10 cellular contexts compared by ENCODE assay signal in the genomic region with DNA sequence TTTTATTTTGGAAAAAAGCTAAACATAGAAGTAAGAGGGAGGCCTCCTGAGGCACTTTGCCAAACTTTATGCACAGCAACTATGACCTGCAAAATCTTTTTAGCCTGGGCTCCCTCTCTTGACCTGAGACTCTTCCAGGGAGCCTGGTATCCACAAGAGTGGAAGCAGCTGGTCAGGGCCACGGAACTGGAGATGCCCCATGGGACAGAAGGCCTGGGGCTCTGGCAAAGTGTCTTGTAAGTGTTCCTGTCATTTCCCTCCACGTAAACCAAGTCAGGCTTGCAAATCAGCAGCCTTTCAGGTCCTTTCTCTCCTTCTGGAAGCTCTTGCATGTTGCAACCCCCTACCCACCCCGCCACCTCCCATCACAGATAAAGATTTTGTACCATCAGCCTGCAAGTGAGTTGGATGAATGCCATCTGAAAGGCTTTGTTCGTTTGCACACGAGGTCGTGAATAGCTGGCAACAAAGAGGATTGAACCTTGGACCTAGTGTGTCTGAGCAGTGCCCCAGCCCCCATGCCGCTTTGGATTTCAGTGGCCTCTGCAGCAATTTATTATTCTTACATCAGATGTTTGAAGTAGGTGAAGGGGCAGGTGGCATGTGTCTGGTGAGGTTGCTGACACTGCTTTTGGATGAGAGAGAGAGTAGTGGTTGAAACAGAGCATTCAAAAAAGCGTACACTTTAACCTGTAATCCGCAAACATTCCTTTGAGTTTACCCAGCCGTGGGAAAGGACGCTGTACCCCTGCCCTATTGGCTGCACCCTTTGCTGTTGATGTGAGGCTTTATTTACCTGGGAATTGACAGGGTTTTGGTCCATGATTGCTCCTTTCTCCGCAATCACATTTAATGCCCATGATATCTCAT.
A peak's percentile ranks its signal among the peaks of the same experiment; 100 is the strongest.
DNase-seq lines count a peak whose midpoint lies in the region; ATAC-seq and TF ChIP-seq lines count a peak whose summit lies in the region.
"Had no signal": no experiment of that assay in that cellular context is flagged by ENCODE, and none has a peak within 500 bp of the region (broad histone marks: within the 10 kb centered on the region; RNA-seq: fewer than 3 reads in every experiment).

No MANE protein-coding gene starts in this region.

- H3K4me3 ChIP-seq in epithelial cell of proximal tubule (ENCODE audit: low read depth, low read length) (no peak overlapping the region), gastrocnemius medialis (no peak overlapping the region), upper lobe of right lung (no peak overlapping the region)

- H3K23ac ChIP-seq in H9 (ENCODE audit: insufficient read length, low read depth, low read length), result no peak overlapping the region

- no peak overlapping the region for H4K5ac ChIP-seq in H9 (ENCODE audit: insufficient read length, low read depth, low read length)

- no peak overlapping the region for H3K14ac ChIP-seq in H9 (ENCODE audit: insufficient read depth, low read length)

- no peak overlapping the region for H3K18ac ChIP-seq in H9 (ENCODE audit: insufficient read length, low read depth, low read length)

- H3K9me3 ChIP-seq in H9 (ENCODE audit: control insufficient read depth, low read depth, low read length), result no peaks in the 10 kb centered on the region
- H3K9me3 ChIP-seq in gastrocnemius medialis, result no peaks in the 10 kb centered on the region
- no peaks in the 10 kb centered on the region for H3K9me3 ChIP-seq in upper lobe of right lung

- no peaks in the 10 kb centered on the region; the same call in 1 of the 2 replicates for H3K79me2 ChIP-seq in H9 (ENCODE audit: insufficient read depth, low read length)

- H2BK20ac ChIP-seq in H9 (ENCODE audit: low read depth, low read length, poor library complexity, severe bottlenecking), result no peak overlapping the region

- no peak overlapping the region for H3K4me3 Mint-ChIP-seq in H9

- H3K4me1 ChIP-seq in H9 (ENCODE audit: insufficient read depth, low read length) (no peaks in the 10 kb centered on the region), gastrocnemius medialis (peaks cover 87 to 100% of the 10 kb centered on the region in 2 donors), upper lobe of right lung (peaks cover 22% of the 10 kb centered on the region)

- H3T11ph ChIP-seq in H9 (ENCODE audit: low read length), result no peak overlapping the region

- ATAC-seq in gastrocnemius medialis (peak; percentile 52 to 73), upper lobe of right lung (no peak), HG03354 (IDR thresholded peaks at IDR 0.05; ENCODE audit: poor library complexity, severe bottlenecking, unreplicated experiment) (no peak)

- in situ Hi-C loops in gastrocnemius medialis (cut with MboI; ENCODE audit: low sequenced_read_pairs in 4 of 4), result no loop called here

- H3K27me3 Mint-ChIP-seq in H9 (ENCODE audit: low read depth), result no peaks in the 10 kb centered on the region

- no peaks in the 10 kb centered on the region for H3K23me2 ChIP-seq in H9 (ENCODE audit: insufficient read length, low read depth, low read length, poor library complexity, severe bottlenecking)

- H3K4me2 ChIP-seq in H9 (ENCODE audit: insufficient read depth, insufficient read length, low read length), result no peak overlapping the region

- no peak overlapping the region for H3K27ac Mint-ChIP-seq in H9

- no peak overlapping the region for H3K56ac ChIP-seq in H9 (ENCODE audit: insufficient read length, low read depth, low read length)

- no peak overlapping the region for H2BK5ac ChIP-seq in H9 (ENCODE audit: insufficient read length, low read length)

- no peak overlapping the region for H3K9ac ChIP-seq in H9 (ENCODE audit: extremely low read depth, insufficient read length, low read length)

- no CpG with 5 or more reads among the region's 12 CpGs for WGBS in H9 (ENCODE audit: extremely low coverage, insufficient read length, low lambda C conversion rate)

- TF ChIP-seq POLR2A in gastrocnemius medialis (IDR thresholded peaks at IDR 0.05), result no peak

- no peak overlapping the region for H2BK120ac ChIP-seq in H9 (ENCODE audit: low read depth, low read length, poor library complexity, severe bottlenecking)

- peak; percentile 17 for DNase-seq in H9
- DNase-seq in NCI-H345 (lab: John Stamatoyannopoulos, UW), result peak; percentile 94
- DNase-seq in epithelial cell of proximal tubule (ENCODE audit: low read depth), result peak; percentile 90
- DNase-seq in gastrocnemius medialis, result peak; percentile 50 to 86
- no peak for DNase-seq in posterior vena cava (ENCODE audit: low spot score)
- no peak for DNase-seq in upper lobe of right lung
- DNase-seq in caudate nucleus (lab: John Stamatoyannopoulos, UW), result no peak
- DNase-seq: cerebellar nuclear complex had no signal

- no peaks in the 10 kb centered on the region for H3K9me3 Mint-ChIP-seq in H9

- H3K27ac ChIP-seq in H9 (ENCODE audit: insufficient read length, low read depth, low read length) (no peak overlapping the region), gastrocnemius medialis (peak overlapping the region; percentile 81 to 91 (median 82)), upper lobe of right lung (no peak overlapping the region), caudate nucleus (ENCODE audit: low read depth, low read length) (no peak overlapping the region)
- H3K27ac ChIP-seq: RWPE1 had no signal

- H2BK15ac ChIP-seq in H9 (ENCODE audit: low read depth, low read length), result no peak overlapping the region

- no peak overlapping the region for H2AFZ ChIP-seq in H9 (ENCODE audit: low read length)

- H3K79me1 ChIP-seq in H9 (ENCODE audit: insufficient read depth, low read depth, low read length, poor library complexity, severe bottlenecking), result peaks cover 4% of the 10 kb centered on the region

- H2AK5ac ChIP-seq in H9 (ENCODE audit: insufficient read length, low read length), result no peak overlapping the region

- intact Hi-C loops in gastrocnemius medialis (cut with DNase I; ENCODE audit: low total_unique reads), result loop anchor here (2.0 to 5.0 kb wide), 2 partner anchors 59 to 86 kb away; no protein-coding TSS in a partner anchor
- intact Hi-C loops in posterior vena cava (cut with DNase I), result no loop called here
- intact Hi-C loops in upper lobe of right lung (cut with DNase I), result no loop called here

- no peak overlapping the region for H3K4ac ChIP-seq in H9 (ENCODE audit: low read depth, low read length)

- peaks cover 0 to 6% (median 5%) of the 10 kb centered on the region in 3 experiments; a peak in 3 of 7 replicates for H3K36me3 Mint-ChIP-seq in H9 (ENCODE audit: insufficient read depth in 1 of 3, low read depth in 3 of 3)

- H2BK12ac ChIP-seq in H9 (ENCODE audit: insufficient read length, low read depth, low read length), result no peak overlapping the region

- H4K8ac ChIP-seq in H9 (replicated peaks; ENCODE audit: insufficient read length, low read depth, low read length), result no peak overlapping the region

- peaks cover 33 to 34% of the 10 kb centered on the region in 2 experiments for H3K4me1 Mint-ChIP-seq in H9

- no peak for TF ChIP-seq CTCF in H9 (conservative IDR thresholded peaks at IDR 0.05)
- TF ChIP-seq CTCF in epithelial cell of proximal tubule (conservative IDR thresholded peaks at IDR 0.05; ENCODE audit: low read depth, low read length), result no peak
- TF ChIP-seq CTCF in gastrocnemius medialis (IDR thresholded peaks at IDR 0.05 in 4 of 5, conservative IDR thresholded peaks at IDR 0.05 in 1 of 5), result no peak
- TF ChIP-seq CTCF in upper lobe of right lung (IDR thresholded peaks at IDR 0.05), result no peak

- H4K20me1 ChIP-seq in H9 (ENCODE audit: control insufficient read depth, insufficient read depth, insufficient read length), result no peaks in the 10 kb centered on the region

- H3K36me3 ChIP-seq in gastrocnemius medialis (no peaks in the 10 kb centered on the region), upper lobe of right lung (no peaks in the 10 kb centered on the region)

- no peak overlapping the region for H4K91ac ChIP-seq in H9 (ENCODE audit: insufficient read length, low read depth, low read length)

- no peaks in the 10 kb centered on the region for H3K27me3 ChIP-seq in H9 (ENCODE audit: insufficient read depth, low read length)
- no peaks in the 10 kb centered on the region for H3K27me3 ChIP-seq in gastrocnemius medialis
- H3K27me3 ChIP-seq in upper lobe of right lung, result no peaks in the 10 kb centered on the region

Comparison
In these comparisons a context has a peak if more than half of its experiments do, and no peak if none do; other contexts are left out.
1. DNase-seq: peak in H9 (single experiment), NCI-H345 (single experiment), epithelial cell of proximal tubule (single experiment) and gastrocnemius medialis (2 of 2); none in posterior vena cava (single experiment), upper lobe of right lung (single experiment) and caudate nucleus (0 of 61).
2. H3K27ac ChIP-seq: peak in gastrocnemius medialis (4 of 4); none in H9 (single experiment), upper lobe of right lung (single experiment) and caudate nucleus (single experiment).
3. ATAC-seq: peak in gastrocnemius medialis (2 of 2); none in upper lobe of right lung (single experiment) and HG03354 (single experiment).